ENCODE assay signal across 2 cellular contexts in the genomic region with DNA sequence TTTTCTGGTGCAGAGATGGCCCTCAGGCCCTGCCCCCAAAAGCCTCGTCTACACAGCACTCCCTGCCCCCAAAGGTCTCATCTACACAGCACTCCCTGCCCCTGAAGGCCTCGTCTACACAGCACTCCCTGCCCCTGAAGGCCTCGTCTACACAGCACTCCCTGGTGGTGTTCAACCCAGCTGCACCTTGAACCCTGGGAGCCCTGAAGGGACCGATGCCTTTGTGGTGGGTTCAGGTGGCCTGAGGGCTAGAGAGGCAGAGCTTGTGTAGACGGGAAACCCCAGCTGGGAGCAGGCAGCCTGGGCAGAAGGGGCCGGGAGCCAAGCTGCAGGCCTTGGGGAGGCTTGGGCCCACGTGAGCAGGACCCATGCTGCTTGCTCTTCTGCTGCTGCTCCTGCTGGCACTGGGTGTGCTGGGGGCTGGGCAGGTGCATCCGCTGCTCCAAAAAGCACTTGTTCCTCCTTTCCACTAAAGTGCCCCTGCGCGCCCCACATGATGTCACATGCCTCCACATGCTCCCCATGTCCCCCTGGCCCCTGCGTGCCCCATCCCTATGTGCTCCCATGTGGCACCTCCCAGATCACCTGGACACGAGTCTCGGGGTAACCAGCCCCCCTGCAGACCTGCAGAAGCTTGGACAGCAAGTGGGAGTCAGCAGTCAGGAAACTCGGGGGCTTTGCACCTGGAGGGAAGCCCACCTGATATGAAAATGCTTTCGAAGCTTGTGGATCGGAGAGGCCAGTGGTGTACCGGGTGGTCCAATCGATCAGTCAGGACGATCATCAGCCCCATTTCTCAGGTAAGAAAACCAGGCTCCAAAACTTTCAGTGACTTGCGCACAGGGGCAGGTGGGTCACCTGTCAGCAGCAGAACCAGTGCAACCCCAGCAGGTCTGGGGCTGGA.
TF ChIP-seq lines count a peak whose summit lies in the region.

No MANE protein-coding gene starts in this region.

TF ChIP-seq in HEK293, 187 proteins besides CTCF, POLR2A, EP300 and RAD21 (continued from another document):
- no peak for TF ChIP-seq ZNF174 (tag by site-specific recombination; IDR thresholded peaks at IDR 0.05)
- TF ChIP-seq, protein P1, sequence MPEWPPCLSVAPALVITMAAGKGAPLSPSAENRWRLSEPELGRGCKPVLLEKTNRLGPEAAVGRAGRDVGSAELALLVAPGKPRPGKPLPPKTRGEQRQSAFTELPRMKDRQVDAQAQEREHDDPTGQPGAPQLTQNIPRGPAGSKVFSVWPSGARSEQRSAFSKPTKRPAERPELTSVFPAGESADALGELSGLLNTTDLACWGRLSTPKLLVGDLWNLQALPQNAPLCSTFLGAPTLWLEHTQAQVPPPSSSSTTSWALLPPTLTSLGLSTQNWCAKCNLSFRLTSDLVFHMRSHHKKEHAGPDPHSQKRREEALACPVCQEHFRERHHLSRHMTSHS (tag by site-specific recombination; IDR thresholded peaks at IDR 0.05), result no peak
- TF ChIP-seq MZF1 (tag by site-specific recombination; IDR thresholded peaks at IDR 0.05; ENCODE audit: borderline replicate concordance), result no peak
- TF ChIP-seq ZEB2 (tag by site-specific recombination; IDR thresholded peaks at IDR 0.05), result no peak
- TF ChIP-seq, protein P2, sequence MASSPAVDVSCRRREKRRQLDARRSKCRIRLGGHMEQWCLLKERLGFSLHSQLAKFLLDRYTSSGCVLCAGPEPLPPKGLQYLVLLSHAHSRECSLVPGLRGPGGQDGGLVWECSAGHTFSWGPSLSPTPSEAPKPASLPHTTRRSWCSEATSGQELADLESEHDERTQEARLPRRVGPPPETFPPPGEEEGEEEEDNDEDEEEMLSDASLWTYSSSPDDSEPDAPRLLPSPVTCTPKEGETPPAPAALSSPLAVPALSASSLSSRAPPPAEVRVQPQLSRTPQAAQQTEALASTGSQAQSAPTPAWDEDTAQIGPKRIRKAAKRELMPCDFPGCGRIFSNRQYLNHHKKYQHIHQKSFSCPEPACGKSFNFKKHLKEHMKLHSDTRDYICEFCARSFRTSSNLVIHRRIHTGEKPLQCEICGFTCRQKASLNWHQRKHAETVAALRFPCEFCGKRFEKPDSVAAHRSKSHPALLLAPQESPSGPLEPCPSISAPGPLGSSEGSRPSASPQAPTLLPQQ (tag by site-specific recombination; IDR thresholded peaks at IDR 0.05), result no peak
- TF ChIP-seq, protein P3, sequence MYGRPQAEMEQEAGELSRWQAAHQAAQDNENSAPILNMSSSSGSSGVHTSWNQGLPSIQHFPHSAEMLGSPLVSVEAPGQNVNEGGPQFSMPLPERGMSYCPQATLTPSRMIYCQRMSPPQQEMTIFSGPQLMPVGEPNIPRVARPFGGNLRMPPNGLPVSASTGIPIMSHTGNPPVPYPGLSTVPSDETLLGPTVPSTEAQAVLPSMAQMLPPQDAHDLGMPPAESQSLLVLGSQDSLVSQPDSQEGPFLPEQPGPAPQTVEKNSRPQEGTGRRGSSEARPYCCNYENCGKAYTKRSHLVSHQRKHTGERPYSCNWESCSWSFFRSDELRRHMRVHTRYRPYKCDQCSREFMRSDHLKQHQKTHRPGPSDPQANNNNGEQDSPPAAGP (tag by site-specific recombination; IDR thresholded peaks at IDR 0.05), result no peak
- TF ChIP-seq KLF10 (tag by site-specific recombination; IDR thresholded peaks at IDR 0.05), result no peak
- TF ChIP-seq ZNF23 (tag by site-specific recombination; IDR thresholded peaks at IDR 0.05; ENCODE audit: borderline replicate concordance), result no peak
- TF ChIP-seq ZIC2 (tag by site-specific recombination; IDR thresholded peaks at IDR 0.05), result peak; percentile 61
- no peak for TF ChIP-seq ZBTB48 (tag by site-specific recombination; IDR thresholded peaks at IDR 0.05)
- no peak for TF ChIP-seq KLF7 (tag by site-specific recombination; IDR thresholded peaks at IDR 0.05; ENCODE audit: borderline replicate concordance)
- 0 out of 2 replicates have a peak, but pooled peaks have one; percentile 27 for TF ChIP-seq GLIS2 (tag by site-specific recombination; IDR thresholded peaks at IDR 0.05)
- TF ChIP-seq HOXA7 (CRISPR knock-in tag; IDR thresholded peaks at IDR 0.05; ENCODE audit: borderline replicate concordance), result no peak
- TF ChIP-seq GLIS1 (tag by site-specific recombination; IDR thresholded peaks at IDR 0.05), result peak; percentile 61
- TF ChIP-seq SCRT1 (tag by site-specific recombination; IDR thresholded peaks at IDR 0.05; ENCODE audit: borderline replicate concordance), result no peak
- TF ChIP-seq ZNF112 (tag by site-specific recombination; IDR thresholded peaks at IDR 0.05), result no peak
- TF ChIP-seq ZNF530 (tag by site-specific recombination; IDR thresholded peaks at IDR 0.05; ENCODE audit: low read depth), result no peak
- no peak for TF ChIP-seq SP2 (tag by site-specific recombination; IDR thresholded peaks at IDR 0.05)
- no peak for TF ChIP-seq MEIS1 (CRISPR knock-in tag; IDR thresholded peaks at IDR 0.05; ENCODE audit: borderline replicate concordance)
- no peak for TF ChIP-seq ZNF449 (tag by site-specific recombination; IDR thresholded peaks at IDR 0.05)
- no peak for TF ChIP-seq ZSCAN30 (tag by site-specific recombination; IDR thresholded peaks at IDR 0.05)
- TF ChIP-seq ZNF292 (tag by site-specific recombination; IDR thresholded peaks at IDR 0.05; ENCODE audit: borderline replicate concordance, low read depth), result no peak

TF ChIP-seq in WTC11, 78 proteins besides CTCF, POLR2A, EP300 and RAD21:
- TF ChIP-seq ZNF281 (CRISPR knock-in tag; IDR thresholded peaks at IDR 0.05), result no peak
- no peak for TF ChIP-seq SP1 (CRISPR knock-in tag; conservative IDR thresholded peaks at IDR 0.05)
- TF ChIP-seq NFYB (CRISPR knock-in tag; conservative IDR thresholded peaks at IDR 0.05; ENCODE audit: low read depth), result no peak
- TF ChIP-seq, protein P4, sequence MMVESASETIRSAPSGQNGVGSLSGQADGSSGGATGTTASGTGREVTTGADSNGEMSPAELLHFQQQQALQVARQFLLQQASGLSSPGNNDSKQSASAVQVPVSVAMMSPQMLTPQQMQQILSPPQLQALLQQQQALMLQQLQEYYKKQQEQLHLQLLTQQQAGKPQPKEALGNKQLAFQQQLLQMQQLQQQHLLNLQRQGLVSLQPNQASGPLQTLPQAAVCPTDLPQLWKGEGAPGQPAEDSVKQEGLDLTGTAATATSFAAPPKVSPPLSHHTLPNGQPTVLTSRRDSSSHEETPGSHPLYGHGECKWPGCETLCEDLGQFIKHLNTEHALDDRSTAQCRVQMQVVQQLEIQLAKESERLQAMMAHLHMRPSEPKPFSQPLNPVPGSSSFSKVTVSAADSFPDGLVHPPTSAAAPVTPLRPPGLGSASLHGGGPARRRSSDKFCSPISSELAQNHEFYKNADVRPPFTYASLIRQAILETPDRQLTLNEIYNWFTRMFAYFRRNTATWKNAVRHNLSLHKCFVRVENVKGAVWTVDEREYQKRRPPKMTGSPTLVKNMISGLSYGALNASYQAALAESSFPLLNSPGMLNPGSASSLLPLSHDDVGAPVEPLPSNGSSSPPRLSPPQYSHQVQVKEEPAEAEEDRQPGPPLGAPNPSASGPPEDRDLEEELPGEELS (CRISPR knock-in tag; IDR thresholded peaks at IDR 0.05), result no peak
- TF ChIP-seq STAT6 (CRISPR knock-in tag; conservative IDR thresholded peaks at IDR 0.05; ENCODE audit: low read depth), result no peak
- TF ChIP-seq, protein P5, sequence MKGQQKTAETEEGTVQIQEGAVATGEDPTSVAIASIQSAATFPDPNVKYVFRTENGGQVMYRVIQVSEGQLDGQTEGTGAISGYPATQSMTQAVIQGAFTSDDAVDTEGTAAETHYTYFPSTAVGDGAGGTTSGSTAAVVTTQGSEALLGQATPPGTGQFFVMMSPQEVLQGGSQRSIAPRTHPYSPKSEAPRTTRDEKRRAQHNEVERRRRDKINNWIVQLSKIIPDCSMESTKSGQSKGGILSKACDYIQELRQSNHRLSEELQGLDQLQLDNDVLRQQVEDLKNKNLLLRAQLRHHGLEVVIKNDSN (CRISPR knock-in tag; IDR thresholded peaks at IDR 0.05), result no peak
- TF ChIP-seq ZNF423 (CRISPR knock-in tag; IDR thresholded peaks at IDR 0.05), result no peak
- TF ChIP-seq RORB (CRISPR knock-in tag; IDR thresholded peaks at IDR 0.05), result no peak
- no peak for TF ChIP-seq ZMAT4 (CRISPR knock-in tag; IDR thresholded peaks at IDR 0.05)
- TF ChIP-seq ZNF138 (CRISPR knock-in tag; conservative IDR thresholded peaks at IDR 0.05), result no peak
- TF ChIP-seq, protein P6, sequence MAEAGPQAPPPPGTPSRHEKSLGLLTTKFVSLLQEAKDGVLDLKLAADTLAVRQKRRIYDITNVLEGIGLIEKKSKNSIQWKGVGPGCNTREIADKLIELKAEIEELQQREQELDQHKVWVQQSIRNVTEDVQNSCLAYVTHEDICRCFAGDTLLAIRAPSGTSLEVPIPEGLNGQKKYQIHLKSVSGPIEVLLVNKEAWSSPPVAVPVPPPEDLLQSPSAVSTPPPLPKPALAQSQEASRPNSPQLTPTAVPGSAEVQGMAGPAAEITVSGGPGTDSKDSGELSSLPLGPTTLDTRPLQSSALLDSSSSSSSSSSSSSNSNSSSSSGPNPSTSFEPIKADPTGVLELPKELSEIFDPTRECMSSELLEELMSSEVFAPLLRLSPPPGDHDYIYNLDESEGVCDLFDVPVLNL (CRISPR knock-in tag; IDR thresholded peaks at IDR 0.05; ENCODE audit: borderline replicate concordance, low read depth), result no peak
- no peak for TF ChIP-seq FOXK1 (CRISPR knock-in tag; IDR thresholded peaks at IDR 0.05)
